10 cellular contexts compared by ENCODE assay signal in genomic region chrX:40245411-40246140, GRCh38.
DNase-seq lines count a peak whose midpoint lies in the region; ATAC-seq and TF ChIP-seq lines count a peak whose summit lies in the region.
"Had no signal": no experiment of that assay in that cellular context is flagged by ENCODE, and none has a peak within 500 bp of the region (broad histone marks: within the 10 kb centered on the region; RNA-seq: fewer than 3 reads in every experiment).

No MANE protein-coding gene starts in this region.

- H3K27ac ChIP-seq in left ventricle myocardium inferior (replicated peaks) (no peak overlapping the region), skeletal muscle tissue (ENCODE audit: low read depth, low read length) (no peak overlapping the region)

- peak overlapping the region; percentile 59 for H3K4me3 Mint-ChIP-seq in T-helper 17 cell
- H3K4me3 Mint-ChIP-seq: activated B cell treated with CpG ODN at 0.5 μM for 24 hours had no signal

- intact Hi-C loops in left ventricle myocardium inferior (cut with micrococcal nuclease): no loop called here

- peaks cover 9% of the 10 kb centered on the region for H3K4me1 ChIP-seq in left ventricle myocardium inferior
- no peaks in the 10 kb centered on the region for H3K4me1 ChIP-seq in skeletal muscle tissue (ENCODE audit: control insufficient read depth in 3 of 3, insufficient read depth in 3 of 3, low read length in 3 of 3)

- no peaks in the 10 kb centered on the region for H3K27me3 Mint-ChIP-seq in T-helper 17 cell

- H3K4me3 ChIP-seq in left ventricle myocardium inferior (peak overlapping the region; percentile 33), skeletal muscle tissue (ENCODE audit: low read length in 3 of 3) (peak overlapping the region in 2 of 3 donors; percentile 13 to 27), H7 (ENCODE audit: insufficient read depth, low read depth, low read length) (no peak overlapping the region)

- no peak for TF ChIP-seq CTCF in left ventricle myocardium inferior (IDR thresholded peaks at IDR 0.05; ENCODE audit: borderline replicate concordance)

- H3K4me1 Mint-ChIP-seq in T-helper 17 cell: peaks cover 6% of the 10 kb centered on the region

- ATAC-seq in T-helper 17 cell: no peak
- no peak for ATAC-seq in HG03175 (IDR thresholded peaks at IDR 0.05; ENCODE audit: unreplicated experiment)
- ATAC-seq in GM19397 (IDR thresholded peaks at IDR 0.05; ENCODE audit: unreplicated experiment): no peak

- H3K27ac Mint-ChIP-seq in T-helper 17 cell: peak overlapping the region; percentile 19
- H3K27ac Mint-ChIP-seq: activated B cell treated with CpG ODN at 0.5 μM for 24 hours had no signal

- no peak overlapping the region for H3K9ac ChIP-seq in skeletal muscle tissue (ENCODE audit: low read depth in 1 of 3, low read length in 3 of 3)

- no peaks in the 10 kb centered on the region for H3K36me3 Mint-ChIP-seq in T-helper 17 cell (ENCODE audit: low read depth)

- no peaks in the 10 kb centered on the region for H3K27me3 ChIP-seq in left ventricle myocardium inferior (ENCODE audit: low read depth)
- peaks cover 0 to 4% (median 0%) of the 10 kb centered on the region in 3 donors for H3K27me3 ChIP-seq in skeletal muscle tissue (ENCODE audit: control insufficient read depth in 3 of 3, insufficient read depth in 3 of 3, low read length in 3 of 3)
- H3K27me3 ChIP-seq in H7 (ENCODE audit: control insufficient read depth, insufficient read depth, low read length): no peaks in the 10 kb centered on the region

- H3K36me3 ChIP-seq in left ventricle myocardium inferior: no peaks in the 10 kb centered on the region
- no peaks in the 10 kb centered on the region for H3K36me3 ChIP-seq in skeletal muscle tissue (ENCODE audit: control insufficient read depth in 3 of 3, insufficient read depth in 3 of 3, low read length in 3 of 3)
- H3K36me3 ChIP-seq in H7 (replicated peaks; ENCODE audit: control insufficient read depth, insufficient read depth, low read length): no peaks in the 10 kb centered on the region

- H3K9me3 ChIP-seq in T-helper 17 cell (ENCODE audit: control insufficient read depth, low read length, poor library complexity, severe bottlenecking): no peaks in the 10 kb centered on the region
- H3K9me3 ChIP-seq in left ventricle myocardium inferior (replicated peaks): no peaks in the 10 kb centered on the region
- H3K9me3 ChIP-seq in skeletal muscle tissue (ENCODE audit: control insufficient read depth in 3 of 3, low read length in 3 of 3): no peaks in the 10 kb centered on the region

- DNase-seq in NCI-H2107 treated with DMSO at 0.1 percent for 48 hours (lab: John Stamatoyannopoulos, UW; ENCODE audit: unreplicated experiment): peak; percentile 63
- DNase-seq in NCI-H2107 (lab: John Stamatoyannopoulos, UW): no peak
- DNase-seq in T-helper 17 cell: no peak
- DNase-seq in left ventricle myocardium inferior: peak; percentile 29
- DNase-seq in H7: no peak
- DNase-seq: ACHN, activated B cell treated with CpG ODN at 0.5 μM for 24 hours had no signal

Comparison
In these comparisons a context has a peak if more than half of its experiments do, and no peak if none do; other contexts are left out.
1. DNase-seq: peak in NCI-H2107 treated with DMSO at 0.1 percent for 48 hours (single experiment) and left ventricle myocardium inferior (single experiment); none in NCI-H2107 (single experiment), T-helper 17 cell (0 of 3) and H7 (single experiment).